ENCODE assay signal across 8 cellular contexts in genomic region chr12:57462307-57463253, GRCh38. TPM values are rescaled to one million over a fixed set of nuclear protein-coding genes. Genes with fewer than 3 reads are reported as not detected.
DNase-seq lines count a peak whose midpoint lies in the region; ATAC-seq and TF ChIP-seq lines count a peak whose summit lies in the region.

No MANE protein-coding gene starts in this region.

- peaks cover 3% of the 10 kb centered on the region for H3K27me3 Mint-ChIP-seq in CD8-positive, alpha-beta T cell (ENCODE audit: low read depth)

- H3K27ac ChIP-seq in CD8-positive, alpha-beta T cell (ENCODE audit: low read depth, low read length): no peak overlapping the region
- H3K27ac ChIP-seq in lower lobe of right lung: peak overlapping the region; percentile 68

- no peaks in the 10 kb centered on the region for H3K9me3 Mint-ChIP-seq in CD8-positive, alpha-beta T cell

- peaks cover 20% of the 10 kb centered on the region for H3K4me1 ChIP-seq in CD8-positive, alpha-beta T cell (ENCODE audit: insufficient read depth, low read length)
- H3K4me1 ChIP-seq in lower lobe of right lung: peaks cover 36% of the 10 kb centered on the region

- POLR2A ChIA-PET in CD8-positive, alpha-beta T cell (lab: Charles Lee): interaction anchor here (0.6 to 1.7 kb wide), 4 partner anchors 9 to 183 kb away, joined by 3 to 4 read pairs (median 3); no protein-coding TSS in a partner anchor

- CTCF ChIA-PET in CD8-positive, alpha-beta T cell (lab: Charles Lee): interaction anchor here (0.5 to 12.6 kb wide), 28 partner anchors 9 to 281 kb away, joined by 3 to 177 read pairs (median 4); partner anchors contain the start of genes ARHGAP9, DDIT3 and MARS1

- no peaks in the 10 kb centered on the region for H3K27me3 ChIP-seq in CD8-positive, alpha-beta T cell (ENCODE audit: insufficient read depth, low read length)
- peaks cover under 1% of the 10 kb centered on the region for H3K27me3 ChIP-seq in lower lobe of right lung (ENCODE audit: low read depth)

- ATAC-seq in CD8-positive, alpha-beta T cell: peak; percentile 64
- peak; percentile 71 for ATAC-seq in GM19372 (IDR thresholded peaks at IDR 0.05; ENCODE audit: low read depth, unreplicated experiment)
- ATAC-seq in HG03520 (IDR thresholded peaks at IDR 0.05; ENCODE audit: unreplicated experiment): peak; percentile 61
- ATAC-seq in lower lobe of right lung: peak; percentile 87 to 91

- peaks cover 34% of the 10 kb centered on the region for H3K4me1 Mint-ChIP-seq in CD8-positive, alpha-beta T cell (ENCODE audit: low read depth)

- peaks cover 10% of the 10 kb centered on the region for H3K36me3 Mint-ChIP-seq in CD8-positive, alpha-beta T cell

- intact Hi-C loops in CD8-positive, alpha-beta T cell (cut with DNase I, micrococcal nuclease): loop anchor here (1.0 to 10.0 kb wide), 6 partner anchors 16 to 382 kb away; partner anchors contain the start of genes CTDSP2 (in 1 of the 2) and MARS1 (in 1 of the 2)
- intact Hi-C loops in lower lobe of right lung (cut with DNase I): no loop called here

- peak overlapping the region; percentile 52 for H3K4me3 ChIP-seq in CD8-positive, alpha-beta T cell (ENCODE audit: low read depth, low read length)
- H3K4me3 ChIP-seq in lower lobe of right lung: peak overlapping the region; percentile 83

- peak; percentile 78 to 92 (median 88) for DNase-seq in CD8-positive, alpha-beta T cell
- DNase-seq in NCI-H526 treated with DMSO at 0.1 percent for 48 hours (lab: John Stamatoyannopoulos, UW) (peak; percentile 92), ecto neural progenitor cell (ENCODE audit: low spot score) (peak; percentile 96), lower lobe of right lung (peak; percentile 88)
- DNase-seq in activated CD4-positive, alpha-beta T cell treated with anti-CD3 and anti-CD28 coated beads, Interleukin-2, amount 50 U/mL, for 4 hours: peak; percentile 87 to 88
- DNase-seq in stimulated activated CD4-positive, alpha-beta T cell treated with anti-CD3 and anti-CD28 coated beads, TNF-alpha, amount 100 ng/mL, for 1 hour (ENCODE audit: low read depth in 3 of 3, low spot score in 1 of 3): peak; percentile 75 to 83 (median 79)

- H3K9me3 ChIP-seq in CD8-positive, alpha-beta T cell (ENCODE audit: low read length): no peaks in the 10 kb centered on the region
- no peaks in the 10 kb centered on the region for H3K9me3 ChIP-seq in lower lobe of right lung

- peaks cover 1% of the 10 kb centered on the region for H3K36me3 ChIP-seq in CD8-positive, alpha-beta T cell (ENCODE audit: insufficient read depth, low read length)
- H3K36me3 ChIP-seq in lower lobe of right lung: no peaks in the 10 kb centered on the region

- TF ChIP-seq CTCF in CD8-positive, alpha-beta T cell (IDR thresholded peaks at IDR 0.05): peak; percentile 92
- TF ChIP-seq CTCF in lower lobe of right lung (IDR thresholded peaks at IDR 0.05): peak; percentile 92

- H3K27ac Mint-ChIP-seq in CD8-positive, alpha-beta T cell: peak overlapping the region; percentile 81

- H3K4me3 Mint-ChIP-seq in CD8-positive, alpha-beta T cell: peak overlapping the region; percentile 92

RNA-seq across cellular contexts. Expression of gene GLI1, which starts 3.0 kb away (rescaled TPM):
- 1 to 10 TPM in 1 of 2 experiments, under 1 TPM in 1; 0.67 to 1.2 TPM for total RNA-seq in CD8-positive, alpha-beta T cell
- total RNA-seq in lower lobe of right lung: 0.21 TPM

RNA-seq across cellular contexts. Expression of gene INHBE, which starts 7.5 kb away (rescaled TPM):
- not detected for total RNA-seq in CD8-positive, alpha-beta T cell
- not detected for total RNA-seq in lower lobe of right lung

RNA-seq across cellular contexts. Expression of gene ARHGAP9, which starts 17.1 kb away (rescaled TPM):
- total RNA-seq in CD8-positive, alpha-beta T cell: 100 to 1,000 TPM; 367 to 377 TPM
- 54.2 TPM for total RNA-seq in lower lobe of right lung

RNA-seq across cellular contexts. Expression of gene MARS1, which starts 25.3 kb away (rescaled TPM):
- 100 to 1,000 TPM; 213 to 226 TPM for total RNA-seq in CD8-positive, alpha-beta T cell
- total RNA-seq in lower lobe of right lung: 131 TPM

RNA-seq across cellular contexts. Expression of gene INHBC, which starts 28.0 kb away (rescaled TPM):
- under 1 TPM; 0.17 to 0.24 TPM for total RNA-seq in CD8-positive, alpha-beta T cell
- not detected for total RNA-seq in lower lobe of right lung
